Comparison of ENCODE assay signal across 37 cellular contexts in the genomic region with DNA sequence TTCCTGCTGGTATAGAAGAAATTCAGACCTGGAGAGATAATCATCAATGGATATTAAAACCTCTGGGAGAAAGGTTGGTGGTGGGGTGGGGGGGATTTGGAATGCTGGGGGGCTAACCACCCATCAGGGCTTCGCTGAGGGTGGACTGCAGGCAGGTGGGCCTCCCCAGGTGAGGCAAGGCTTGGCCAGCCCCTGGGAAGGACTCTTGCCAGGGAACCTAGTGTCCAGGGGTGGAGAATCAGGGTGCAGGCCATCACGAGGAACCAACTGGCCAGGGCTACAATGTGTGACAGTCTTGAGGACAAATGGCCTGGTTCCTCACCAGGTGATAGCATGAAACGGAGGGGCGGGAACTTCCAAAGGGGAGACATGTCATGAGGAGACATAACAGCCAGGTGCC.
"Had no signal": no experiment of that assay in that cellular context is flagged by ENCODE, and none has a peak within 500 bp of the region (broad histone marks: within the 10 kb centered on the region; RNA-seq: fewer than 3 reads in every experiment).

No MANE protein-coding gene starts in this region.

- H3K27me3 ChIP-seq: ascending aorta, Peyer's patch had no signal

- H3K36me3 Mint-ChIP-seq: activated CD4-positive, alpha-beta memory T cell treated with anti-CD3 and anti-CD28 coated beads for 36 hours; activated naive CD4-positive, alpha-beta T cell treated with anti-CD3 and anti-CD28 coated beads, Interleukin-2, amount 50 U/mL, for 24 hours; activated naive CD8-positive, alpha-beta T cell treated with anti-CD3 and anti-CD28 coated beads, Interleukin-2, amount 10 ng/mL, durations not matched to agents 7 days and 5 days had no signal

- H3K4me1 Mint-ChIP-seq: activated B cell treated with CpG ODN at 0.5 μM for 24 hours; activated naive CD4-positive, alpha-beta T cell treated with anti-CD3 and anti-CD28 coated beads, Interleukin-2, amount 50 U/mL, for 24 hours had no signal

- H3K4me3 Mint-ChIP-seq: activated B cell treated with CpG ODN at 0.5 μM for 24 hours; activated CD4-positive, alpha-beta memory T cell treated with anti-CD3 and anti-CD28 coated beads for 36 hours; activated naive CD4-positive, alpha-beta T cell treated with anti-CD3 and anti-CD28 coated beads, Interleukin-2, amount 50 U/mL, for 24 hours; activated naive CD8-positive, alpha-beta T cell treated with anti-CD3 and anti-CD28 coated beads, Interleukin-2, amount 10 ng/mL, durations not matched to agents 7 days and 5 days; activated T-cell treated with anti-CD3 and anti-CD28 coated beads, Interleukin-2, amount 50 U/mL, for 4 hours; activated T-helper 1 cell treated with anti-CD3 and anti-CD28 coated beads, Interleukin-12 subunit alpha, Interleukin-12 subunit beta, Interleukin-2, Interleukin-4 antibody, amounts not matched to agents 30 ng/mL and 10 ng/mL and 1 ng/mL, durations not matched to agents 14 hours and 24 hours and 36 hours; central memory CD8-positive, alpha-beta T cell had no signal

- DNase-seq: activated B cell treated with CpG ODN at 0.5 μM for 24 hours; activated CD4-positive, alpha-beta memory T cell treated with anti-CD3 and anti-CD28 coated beads for 36 hours; activated CD4-positive, alpha-beta T cell treated with anti-CD3 and anti-CD28 coated beads for 4 hours; activated CD4-positive, alpha-beta T cell treated with anti-CD3 and anti-CD28 coated beads, Interleukin-2, amount 50 U/mL, for 1 hour; activated CD4-positive, CD25-positive, alpha-beta regulatory T cell treated with anti-CD3 and anti-CD28 coated beads, Interleukin-2, amount 50 U/mL, for 72 hours; activated CD8-positive, alpha-beta memory T cell treated with anti-CD3 and anti-CD28 coated beads, Interleukin-2, amount 50 U/mL, for 4 hours; activated gamma-delta T cell; activated naive CD4-positive, alpha-beta T cell treated with Interleukin-2 at 50 U/mL for 16 hours; activated naive CD8-positive, alpha-beta T cell treated with anti-CD3 and anti-CD28 coated beads, Interleukin-2, amount 10 ng/mL, durations not matched to agents 7 days and 5 days; activated T-cell treated with anti-CD3 and anti-CD28 coated beads for 4 hours; activated T-cell treated with anti-CD3 and anti-CD28 coated beads, Interleukin-2, amount 50 U/mL, for 4 hours; amygdala; MM.1S; MV-4-11; NCI-H1092; NCI-H1436 treated with DMSO at 0.1 percent for 48 hours; NCI-H1694 treated with DMSO at 0.1 percent for 48 hours; NCI-H2029 treated with DMSO at 0.1 percent for 48 hours; NCI-H2107; NCI-H2171; NCI-H510A; NCI-H526; NCI-H748 treated with DMSO at 0.1 percent for 48 hours; NK-92 treated with Interleukin-12 subunit alpha and Interleukin-12 subunit beta, amount 100 ng/mL, for 24 hours; PC-3; Peyer's patch; SW 1271; T-helper 1 cell; T-helper 2 cell; T-helper 9 cell had no signal

- H3K27ac ChIP-seq: ascending aorta, cardiac muscle cell, KMS-11, Peyer's patch, VCaP had no signal

- H3K27ac Mint-ChIP-seq: activated B cell treated with CpG ODN at 0.5 μM for 24 hours; activated CD4-positive, alpha-beta memory T cell treated with anti-CD3 and anti-CD28 coated beads for 36 hours; activated naive CD4-positive, alpha-beta T cell treated with anti-CD3 and anti-CD28 coated beads, Interleukin-2, amount 50 U/mL, for 24 hours; activated naive CD8-positive, alpha-beta T cell treated with anti-CD3 and anti-CD28 coated beads, Interleukin-2, amount 10 ng/mL, durations not matched to agents 7 days and 5 days; activated T-helper 1 cell treated with anti-CD3 and anti-CD28 coated beads, Interleukin-12 subunit alpha, Interleukin-12 subunit beta, Interleukin-2, Interleukin-4 antibody, amounts not matched to agents 30 ng/mL and 10 ng/mL and 1 ng/mL, durations not matched to agents 14 hours and 24 hours and 36 hours had no signal

- H3K36me3 ChIP-seq: ascending aorta, cardiac muscle cell, Peyer's patch had no signal

- H3K9me3 ChIP-seq: ascending aorta, Peyer's patch had no signal

- H3K9me3 Mint-ChIP-seq: activated B cell treated with CpG ODN at 0.5 μM for 24 hours; activated CD4-positive, alpha-beta memory T cell treated with anti-CD3 and anti-CD28 coated beads for 36 hours; activated naive CD4-positive, alpha-beta T cell treated with anti-CD3 and anti-CD28 coated beads, Interleukin-2, amount 50 U/mL, for 24 hours; activated naive CD8-positive, alpha-beta T cell treated with anti-CD3 and anti-CD28 coated beads, Interleukin-2, amount 10 ng/mL, durations not matched to agents 7 days and 5 days; activated T-cell treated with anti-CD3 and anti-CD28 coated beads, Interleukin-2, amount 50 U/mL, for 4 hours; activated T-helper 1 cell treated with anti-CD3 and anti-CD28 coated beads, Interleukin-12 subunit alpha, Interleukin-12 subunit beta, Interleukin-2, Interleukin-4 antibody, amounts not matched to agents 30 ng/mL and 10 ng/mL and 1 ng/mL, durations not matched to agents 14 hours and 24 hours and 36 hours; central memory CD8-positive, alpha-beta T cell had no signal

- H3K4me3 ChIP-seq: ascending aorta, cardiac muscle cell, Peyer's patch had no signal

- H3K4me2 ChIP-seq: KMS-11 had no signal

- H3K27me3 Mint-ChIP-seq: activated B cell treated with CpG ODN at 0.5 μM for 24 hours; activated CD4-positive, alpha-beta memory T cell treated with anti-CD3 and anti-CD28 coated beads for 36 hours; activated naive CD4-positive, alpha-beta T cell treated with anti-CD3 and anti-CD28 coated beads, Interleukin-2, amount 50 U/mL, for 24 hours; activated naive CD8-positive, alpha-beta T cell treated with anti-CD3 and anti-CD28 coated beads, Interleukin-2, amount 10 ng/mL, durations not matched to agents 7 days and 5 days; central memory CD8-positive, alpha-beta T cell had no signal

- H3K9ac ChIP-seq: KMS-11 had no signal
